ENCODE assay signal across 7 cellular contexts in the genomic region with DNA sequence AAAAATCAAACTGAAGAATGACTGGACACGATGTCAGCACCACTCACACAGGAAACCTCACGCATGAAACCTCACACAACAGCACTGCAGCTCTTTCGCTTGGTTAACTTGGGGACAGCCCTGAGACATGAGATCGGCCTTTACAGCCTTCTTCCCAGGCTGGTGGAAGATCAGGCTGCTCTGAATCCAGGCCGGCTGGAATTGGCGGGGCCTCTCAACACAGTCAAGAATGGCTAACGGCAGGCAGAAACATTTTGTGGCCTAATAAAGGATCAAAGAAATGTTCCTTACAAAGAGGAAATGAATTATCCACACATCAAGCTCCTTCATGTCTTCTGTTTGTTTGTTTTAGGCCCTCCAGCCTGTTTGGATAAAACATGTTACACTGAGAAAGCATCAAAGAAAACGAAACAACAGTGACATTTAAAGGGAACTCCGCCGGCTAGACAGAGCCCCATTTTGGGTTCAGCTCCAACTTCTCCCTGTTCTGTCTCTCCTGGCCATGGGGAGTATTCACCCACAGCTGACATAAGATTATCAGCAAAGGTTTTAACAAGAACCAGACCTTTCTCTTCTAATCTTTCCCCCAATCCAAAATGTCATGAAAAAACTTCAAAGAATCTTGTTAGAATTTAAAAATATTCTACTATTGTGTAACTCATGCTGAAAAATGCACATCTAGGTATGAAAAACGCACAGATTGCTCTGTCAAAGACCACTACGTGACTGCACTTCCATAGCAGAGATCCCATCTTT.
DNase-seq lines count a peak whose midpoint lies in the region; ATAC-seq and TF ChIP-seq lines count a peak whose summit lies in the region.

No MANE protein-coding gene starts in this region.

- H3K27me3 ChIP-seq in adipocyte (replicated peaks; ENCODE audit: control insufficient read depth, insufficient read depth, low read length) (no peaks in the 10 kb centered on the region), cardiac muscle cell (no peaks in the 10 kb centered on the region)

- H3K9ac ChIP-seq in adipocyte (ENCODE audit: low read length), result peak overlapping the region; percentile 61

- H3K9me3 ChIP-seq in adipocyte (ENCODE audit: control insufficient read depth, low read length) (no peaks in the 10 kb centered on the region), cardiac muscle cell (ENCODE audit: low read depth) (no peaks in the 10 kb centered on the region)

- H3K36me3 ChIP-seq in adipocyte (ENCODE audit: control insufficient read depth, insufficient read depth, low read length, severe bottlenecking) (no peaks in the 10 kb centered on the region), cardiac muscle cell (no peaks in the 10 kb centered on the region)

- no peak for TF ChIP-seq CTCF in cardiac muscle cell (IDR thresholded peaks at IDR 0.05; ENCODE audit: low read depth, low read length)

- DNase-seq in GM04504 (ENCODE audit: low read depth), result peak; percentile 33
- DNase-seq in adipocyte (ENCODE audit: low read depth), result peak; percentile 66
- DNase-seq in cardiac muscle cell (ENCODE audit: low read depth in 1 of 2, low spot score in 1 of 2), result peak; percentile 25 to 60
- DNase-seq in stimulated activated CD8-positive, alpha-beta memory T cell treated with anti-CD3 and anti-CD28 coated beads, Interleukin-4, amount 100 ng/mL, for 48 hours, result no peak
- no peak for DNase-seq in KG1 (lab: John Stamatoyannopoulos, UW)

- ATAC-seq in GM21515 (IDR thresholded peaks at IDR 0.05; ENCODE audit: unreplicated experiment), result no peak

- peaks cover 13% of the 10 kb centered on the region for H3K4me1 ChIP-seq in adipocyte (ENCODE audit: control insufficient read depth, insufficient read depth, low read length)
- H3K4me1 ChIP-seq in cardiac muscle cell (ENCODE audit: low read depth), result peaks cover 20% of the 10 kb centered on the region

- H3K27ac ChIP-seq in cardiac muscle cell (peak overlapping the region; percentile 92), skin epidermis (peak overlapping the region in 18 of 21 experiments; percentile 2 to 74 (median 42))

- H3K4me3 ChIP-seq in adipocyte (ENCODE audit: low read length) (peak overlapping the region; percentile 61), cardiac muscle cell (no peak overlapping the region), skin epidermis (no peak overlapping the region)

Comparison
In these comparisons a context has a peak if more than half of its experiments do, and no peak if none do; other contexts are left out.
1. DNase-seq: peak in GM04504 (single experiment), adipocyte (single experiment) and cardiac muscle cell (2 of 2); none in stimulated activated CD8-positive, alpha-beta memory T cell treated with anti-CD3 and anti-CD28 coated beads, Interleukin-4, amount 100 ng/mL, for 48 hours (single experiment) and KG1 (single experiment).